ENCODE assay signal across 8 cellular contexts in the genomic region with DNA sequence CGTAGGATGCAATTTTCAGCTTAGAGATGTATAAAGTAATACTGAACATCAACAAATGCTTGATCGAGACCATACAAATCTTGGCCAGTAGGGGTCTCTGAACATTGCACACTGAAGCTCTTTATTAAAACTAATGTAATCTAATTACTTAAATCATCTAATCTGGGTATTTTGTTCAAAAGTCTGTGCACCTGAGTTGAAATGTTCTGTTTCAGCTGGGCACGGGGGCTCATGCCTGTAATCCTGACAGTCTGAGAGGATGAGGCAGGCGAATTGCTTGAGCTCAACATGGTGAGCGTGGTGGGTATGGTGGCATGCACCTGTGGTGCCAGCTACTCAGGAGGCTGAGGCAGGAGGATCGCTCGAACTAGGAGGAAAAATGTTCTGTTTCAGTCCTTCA. TPM values are rescaled to one million over a fixed set of nuclear protein-coding genes. Genes with fewer than 3 reads are reported as not detected.
DNase-seq lines count a peak whose midpoint lies in the region; ATAC-seq and TF ChIP-seq lines count a peak whose summit lies in the region.

No MANE protein-coding gene starts in this region.

- no peaks in the 10 kb centered on the region for H3K9me3 Mint-ChIP-seq in CD4-positive, alpha-beta T cell
- peaks cover 0 to 4% of the 10 kb centered on the region in 2 experiments; a peak in 1 of 5 replicates for H3K9me3 Mint-ChIP-seq in H9
- H3K9me3 Mint-ChIP-seq in neural progenitor cell: no peaks in the 10 kb centered on the region

- H4K8ac ChIP-seq in H9 (replicated peaks; ENCODE audit: insufficient read length, low read depth, low read length): no peak overlapping the region

- DNase-seq in CD4-positive, alpha-beta T cell: peak in 7 of 10 experiments; percentile 11 to 32 (median 25)
- DNase-seq in H9 (no peak), T1000 (lab: John Stamatoyannopoulos, UW) (peak; percentile 6), neural progenitor cell (ENCODE audit: low spot score) (peak; percentile 18), cerebellum (ENCODE audit: low spot score) (no peak), amniotic stem cell (lab: John Stamatoyannopoulos, UW) (no peak)
- peak; percentile 2 for DNase-seq in effector CD8-positive, alpha-beta T cell (lab: John Stamatoyannopoulos, UW)

- H4K5ac ChIP-seq in H9 (ENCODE audit: insufficient read length, low read depth, low read length): no peak overlapping the region

- ATAC-seq in CD4-positive, alpha-beta T cell (ENCODE audit: poor library complexity): peak; percentile 58
- no peak for ATAC-seq in GM19328 (IDR thresholded peaks at IDR 0.05; ENCODE audit: unreplicated experiment)

- H3K9ac ChIP-seq in H9 (ENCODE audit: extremely low read depth, insufficient read length, low read length) (no peak overlapping the region), neural progenitor cell (no peak overlapping the region)

- no peaks in the 10 kb centered on the region for H3K23me2 ChIP-seq in H9 (ENCODE audit: insufficient read length, low read depth, low read length, poor library complexity, severe bottlenecking)

- no CpG with 5 or more reads among the region's 7 CpGs for WGBS in H9 (ENCODE audit: extremely low coverage, insufficient read length, low lambda C conversion rate)

- H3K4me3 ChIP-seq in neural progenitor cell: no peak overlapping the region

- no peak overlapping the region for H3K4me3 Mint-ChIP-seq in CD4-positive, alpha-beta T cell
- H3K4me3 Mint-ChIP-seq in H9: no peak overlapping the region
- no peak overlapping the region for H3K4me3 Mint-ChIP-seq in neural progenitor cell

- intact Hi-C loops in CD4-positive, alpha-beta T cell (cut with DNase I, micrococcal nuclease): loop anchor here (1.0 kb wide), 2 partner anchors 38 to 202 kb away; no protein-coding TSS in a partner anchor

- H3K14ac ChIP-seq in H9 (ENCODE audit: insufficient read depth, low read length): no peak overlapping the region

- no peak overlapping the region for H3K23ac ChIP-seq in H9 (ENCODE audit: insufficient read length, low read depth, low read length)

- no peak overlapping the region for H3K4ac ChIP-seq in H9 (ENCODE audit: low read depth, low read length)

- no peaks in the 10 kb centered on the region; the same call in 1 of the 2 replicates for H3K4me1 ChIP-seq in H9 (ENCODE audit: insufficient read depth, low read length)
- H3K4me1 ChIP-seq in neural progenitor cell: peaks cover 13% of the 10 kb centered on the region

- H2AK5ac ChIP-seq in H9 (ENCODE audit: insufficient read length, low read length): no peak overlapping the region

- H4K20me1 ChIP-seq in H9 (ENCODE audit: control insufficient read depth, insufficient read depth, insufficient read length): no peaks in the 10 kb centered on the region
- no peaks in the 10 kb centered on the region for H4K20me1 ChIP-seq in neural progenitor cell (ENCODE audit: low read depth)

- H3K79me1 ChIP-seq in H9 (ENCODE audit: insufficient read depth, low read depth, low read length, poor library complexity, severe bottlenecking): no peaks in the 10 kb centered on the region

- H3K36me3 ChIP-seq in neural progenitor cell: no peaks in the 10 kb centered on the region

- no peak overlapping the region for H2BK12ac ChIP-seq in H9 (ENCODE audit: insufficient read length, low read depth, low read length)

- no peak overlapping the region for H3K27ac Mint-ChIP-seq in CD4-positive, alpha-beta T cell
- H3K27ac Mint-ChIP-seq in H9 (no peak overlapping the region), neural progenitor cell (no peak overlapping the region)

- TF ChIP-seq CTCF in CD4-positive, alpha-beta T cell (IDR thresholded peaks at IDR 0.05): peak; percentile 89
- TF ChIP-seq CTCF in H9 (conservative IDR thresholded peaks at IDR 0.05) (peak; percentile 74), neural progenitor cell (IDR thresholded peaks at IDR 0.05) (peak; percentile 69)

- CTCF ChIA-PET in CD4-positive, alpha-beta T cell (lab: Charles Lee): interaction anchor here (0.6 to 2.8 kb wide), 26 partner anchors 12 to 237 kb away, joined by 3 to 31 read pairs (median 4); partner anchors contain the start of gene GPX8

- H2BK120ac ChIP-seq in H9 (ENCODE audit: low read depth, low read length, poor library complexity, severe bottlenecking): no peak overlapping the region

- H3K4me1 Mint-ChIP-seq in CD4-positive, alpha-beta T cell (ENCODE audit: low read depth): no peaks in the 10 kb centered on the region
- peaks cover 6 to 7% of the 10 kb centered on the region in 2 experiments for H3K4me1 Mint-ChIP-seq in H9
- H3K4me1 Mint-ChIP-seq in neural progenitor cell: peaks cover 18% of the 10 kb centered on the region

- H3K4me2 ChIP-seq in H9 (ENCODE audit: insufficient read depth, insufficient read length, low read length) (no peak overlapping the region), neural progenitor cell (no peak overlapping the region)

- no peaks in the 10 kb centered on the region for H3K27me3 Mint-ChIP-seq in CD4-positive, alpha-beta T cell
- H3K27me3 Mint-ChIP-seq in H9 (ENCODE audit: low read depth): no peaks in the 10 kb centered on the region
- H3K27me3 Mint-ChIP-seq in neural progenitor cell (ENCODE audit: insufficient read depth, low read depth): peaks cover 5% of the 10 kb centered on the region

- no peak overlapping the region for H3K27ac ChIP-seq in CD4-positive, alpha-beta T cell (ENCODE audit: low read depth, low read length)
- H3K27ac ChIP-seq in H9 (ENCODE audit: insufficient read length, low read depth, low read length) (no peak overlapping the region), neural progenitor cell (no peak overlapping the region)

- no peaks in the 10 kb centered on the region for H3K9me3 ChIP-seq in CD4-positive, alpha-beta T cell (ENCODE audit: control insufficient read depth, low read length)
- H3K9me3 ChIP-seq in H9 (ENCODE audit: control insufficient read depth, low read depth, low read length): no peaks in the 10 kb centered on the region
- no peaks in the 10 kb centered on the region for H3K9me3 ChIP-seq in neural progenitor cell (ENCODE audit: low read depth)

- no peak overlapping the region for H2BK5ac ChIP-seq in H9 (ENCODE audit: insufficient read length, low read length)

- H2BK20ac ChIP-seq in H9 (ENCODE audit: low read depth, low read length, poor library complexity, severe bottlenecking): no peak overlapping the region

- no peak overlapping the region for H3K56ac ChIP-seq in H9 (ENCODE audit: insufficient read length, low read depth, low read length)

- no peaks in the 10 kb centered on the region for H3F3A ChIP-seq in neural progenitor cell (ENCODE audit: low read depth)

- H3T11ph ChIP-seq in H9 (ENCODE audit: low read length): no peak overlapping the region

- H4K91ac ChIP-seq in H9 (ENCODE audit: insufficient read length, low read depth, low read length): no peak overlapping the region

- POLR2A ChIA-PET in CD4-positive, alpha-beta T cell (lab: Charles Lee): interaction anchor here (0.8 to 2.1 kb wide), 13 partner anchors 11 to 215 kb away, joined by 3 to 17 read pairs (median 4); partner anchors contain the start of genes GPX8 and GZMA

- H3K27me3 ChIP-seq in CD4-positive, alpha-beta T cell (ENCODE audit: control insufficient read depth, insufficient read depth, low read length): no peaks in the 10 kb centered on the region
- H3K27me3 ChIP-seq in H9 (ENCODE audit: insufficient read depth, low read length): no peaks in the 10 kb centered on the region
- H3K27me3 ChIP-seq in neural progenitor cell: no peaks in the 10 kb centered on the region

- no peaks in the 10 kb centered on the region for H3K79me2 ChIP-seq in H9 (ENCODE audit: insufficient read depth, low read length)
- H3K79me2 ChIP-seq in neural progenitor cell (ENCODE audit: low read depth): no peaks in the 10 kb centered on the region

- H3K18ac ChIP-seq in H9 (ENCODE audit: insufficient read length, low read depth, low read length): no peak overlapping the region

- H2AFZ ChIP-seq in H9 (ENCODE audit: low read length): no peak overlapping the region
- no peak overlapping the region for H2AFZ ChIP-seq in neural progenitor cell (replicated peaks)

- H2BK15ac ChIP-seq in H9 (ENCODE audit: low read depth, low read length): no peak overlapping the region

- no peaks in the 10 kb centered on the region for H3K36me3 Mint-ChIP-seq in CD4-positive, alpha-beta T cell (ENCODE audit: low read depth)
- H3K36me3 Mint-ChIP-seq in H9 (ENCODE audit: insufficient read depth in 1 of 3, low read depth in 3 of 3) (no peaks in the 10 kb centered on the region), neural progenitor cell (no peaks in the 10 kb centered on the region)

RNA-seq across cellular contexts. Expression of gene ESM1, which starts 41.0 kb away (rescaled TPM):
- not detected for total RNA-seq in CD4-positive, alpha-beta T cell
- total RNA-seq in H9 (2021): not detected in 2 replicates
- not detected in 2 replicates for total RNA-seq in neural progenitor cell (ENCODE audit: low replicate concordance)
- 0.27 TPM for total RNA-seq in cerebellum

Comparison
In these comparisons a context has a peak if more than half of its experiments do, and no peak if none do; other contexts are left out.
1. DNase-seq: peak in CD4-positive, alpha-beta T cell (7 of 10), T1000 (single experiment), effector CD8-positive, alpha-beta T cell (single experiment) and neural progenitor cell (single experiment); none in H9 (single experiment), cerebellum (single experiment) and amniotic stem cell (single experiment).
2. Peak in every context shown above with its lines, with median percentiles within 50 percentile points of each other: CTCF ChIP-seq.